11 cellular contexts compared by ENCODE assay signal in the genomic region with DNA sequence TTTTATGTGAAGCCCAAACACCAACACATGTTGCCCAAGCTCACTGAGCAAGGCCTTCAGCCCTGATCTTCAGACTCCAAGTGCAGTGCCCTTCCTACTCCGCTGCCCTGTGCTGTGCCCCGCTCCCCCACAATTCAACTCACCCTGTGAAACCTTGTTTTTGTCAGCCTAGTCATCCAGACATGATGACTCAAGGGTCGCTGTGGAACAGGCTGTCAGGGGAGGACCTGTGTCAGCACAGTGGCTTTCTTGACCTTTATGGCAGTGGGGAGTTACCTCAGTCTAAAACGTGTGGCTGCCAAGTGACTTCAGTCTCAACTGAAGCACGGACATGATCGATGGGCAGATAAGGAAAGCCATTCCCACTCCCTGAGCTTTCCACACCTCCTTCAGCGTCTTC. TPM values are rescaled to one million over a fixed set of nuclear protein-coding genes. Genes with fewer than 3 reads are reported as not detected.
DNase-seq lines count a peak whose midpoint lies in the region; FAIRE-seq and TF ChIP-seq lines count a peak whose summit lies in the region.
"Had no signal": no experiment of that assay in that cellular context is flagged by ENCODE, and none has a peak within 500 bp of the region (broad histone marks: within the 10 kb centered on the region; RNA-seq: fewer than 3 reads in every experiment).

No MANE protein-coding gene starts in this region.

- peak overlapping the region in 1 of 7 donors; percentile 82 for H3K27ac Mint-ChIP-seq in CD4-positive, alpha-beta memory T cell

- TF ChIP-seq CTCF in epithelial cell of esophagus (IDR thresholded peaks at IDR 0.05; ENCODE audit: insufficient read depth, low read depth, low read length, missing control alignments) = no peak

- no peaks in the 10 kb centered on the region for H3K27me3 ChIP-seq in CD4-positive, alpha-beta memory T cell (ENCODE audit: insufficient read depth, low read length)
- H3K27me3 ChIP-seq: heart left ventricle had no signal

- H3K27ac ChIP-seq in CD4-positive, alpha-beta memory T cell (ENCODE audit: low read depth, low read length) = no peak overlapping the region
- H3K27ac ChIP-seq: heart left ventricle, thoracic aorta had no signal

- FAIRE-seq in RCC 7860 (lab: Jason Lieb, UNC) = no peak

- H3K4me1 ChIP-seq in CD4-positive, alpha-beta memory T cell (ENCODE audit: insufficient read depth, low read length) = peaks cover 37% of the 10 kb centered on the region

- POLR2A ChIA-PET in CD4-positive, alpha-beta memory T cell (lab: Charles Lee; ENCODE audit: partially characterized antibody) = interaction anchor here (1.5 to 3.0 kb wide), 4 partner anchors 22 to 47 kb away, joined by 3 to 18 read pairs (median 10); partner anchors contain the start of gene BATF

- H3K4me3 Mint-ChIP-seq in CD4-positive, alpha-beta memory T cell = peak overlapping the region in 1 of 8 donors; percentile 66

- peaks cover 30 to 56% (median 37%) of the 10 kb centered on the region in 4 donors for H3K4me1 Mint-ChIP-seq in CD4-positive, alpha-beta memory T cell

- H3K9me3 ChIP-seq in CD4-positive, alpha-beta memory T cell (ENCODE audit: control insufficient read depth in 1 of 2, low read length in 2 of 2) = no peaks in the 10 kb centered on the region
- H3K9me3 ChIP-seq: thoracic aorta had no signal

- no peaks in the 10 kb centered on the region for H3K9me3 Mint-ChIP-seq in CD4-positive, alpha-beta memory T cell

- CTCF ChIA-PET in CD4-positive, alpha-beta memory T cell (lab: Charles Lee; ENCODE audit: partially characterized antibody) = interaction anchor here (0.9 to 8.8 kb wide), 25 partner anchors 8 to 260 kb away, joined by 3 to 118 read pairs (median 10); partner anchors contain the start of gene BATF

- DNase-seq in RCC 7860 (ENCODE audit: low spot score) (peak; percentile 35), epithelial cell of esophagus (ENCODE audit: low read depth) (peak; percentile 33), NCI-H446 treated with DMSO at 0.1 percent for 48 hours (lab: John Stamatoyannopoulos, UW) (no peak), NCI-H2227 treated with DMSO at 0.1 percent for 48 hours (lab: John Stamatoyannopoulos, UW) (no peak)
- DNase-seq in activated CD8-positive, alpha-beta memory T cell treated with anti-CD3 and anti-CD28 coated beads for 24 hours = peak; percentile 79
- DNase-seq in stimulated activated CD8-positive, alpha-beta memory T cell treated with anti-CD3 and anti-CD28 coated beads, Interleukin-15, amount 100 ng/mL, for 48 hours (ENCODE audit: low read depth in 2 of 2) = peak; percentile 70 to 71
- no peak for DNase-seq in CD4-positive, alpha-beta memory T cell
- DNase-seq: caudate nucleus, heart left ventricle had no signal

- peaks cover 2 to 3% of the 10 kb centered on the region in 2 donors for H3K36me3 Mint-ChIP-seq in CD4-positive, alpha-beta memory T cell

- H3K36me3 ChIP-seq in CD4-positive, alpha-beta memory T cell (ENCODE audit: insufficient read depth, low read length) = no peaks in the 10 kb centered on the region
- H3K36me3 ChIP-seq: heart left ventricle, thoracic aorta had no signal

- peaks cover 0 to 6% of the 10 kb centered on the region in 2 donors for H3K27me3 Mint-ChIP-seq in CD4-positive, alpha-beta memory T cell

- intact Hi-C loops in CD4-positive, alpha-beta memory T cell (cut with micrococcal nuclease) = loop anchor here (10.0 kb wide), 1 partner anchor 317 kb away; no protein-coding TSS in a partner anchor

- no peak overlapping the region for H3K4me3 ChIP-seq in epithelial cell of esophagus (ENCODE audit: low read length)
- no peak overlapping the region for H3K4me3 ChIP-seq in CD4-positive, alpha-beta memory T cell (ENCODE audit: low read length in 2 of 2)
- H3K4me3 ChIP-seq: heart left ventricle, smooth muscle cell, thoracic aorta had no signal

RNA-seq across cellular contexts. Expression of gene FLVCR2, which starts 16.4 kb away (rescaled TPM):
- total RNA-seq in CD4-positive, alpha-beta memory T cell = 1 to 10 TPM; 3.0 to 4.1 TPM
- polyA plus RNA-seq in CD4-positive, alpha-beta memory T cell = 1 to 10 TPM; 1.9 to 3.3 TPM

RNA-seq across cellular contexts. Expression of gene BATF, which starts 39.8 kb away (rescaled TPM):
- total RNA-seq in CD4-positive, alpha-beta memory T cell = 10 to 100 TPM; 17.1 to 20.6 TPM
- polyA plus RNA-seq in CD4-positive, alpha-beta memory T cell = 10 to 100 TPM; 46.6 to 53.8 TPM
- total RNA-seq: smooth muscle cell had no signal
- polyA plus RNA-seq: smooth muscle cell had no signal

Comparison
In these comparisons a context has a peak if more than half of its experiments do, and no peak if none do; other contexts are left out.
1. DNase-seq: peak in RCC 7860 (single experiment), activated CD8-positive, alpha-beta memory T cell treated with anti-CD3 and anti-CD28 coated beads for 24 hours (single experiment), epithelial cell of esophagus (single experiment) and stimulated activated CD8-positive, alpha-beta memory T cell treated with anti-CD3 and anti-CD28 coated beads, Interleukin-15, amount 100 ng/mL, for 48 hours (2 of 2); none in NCI-H446 treated with DMSO at 0.1 percent for 48 hours (single experiment), NCI-H2227 treated with DMSO at 0.1 percent for 48 hours (single experiment) and CD4-positive, alpha-beta memory T cell (0 of 5).